9 cellular contexts compared by ENCODE assay signal in the genomic region with DNA sequence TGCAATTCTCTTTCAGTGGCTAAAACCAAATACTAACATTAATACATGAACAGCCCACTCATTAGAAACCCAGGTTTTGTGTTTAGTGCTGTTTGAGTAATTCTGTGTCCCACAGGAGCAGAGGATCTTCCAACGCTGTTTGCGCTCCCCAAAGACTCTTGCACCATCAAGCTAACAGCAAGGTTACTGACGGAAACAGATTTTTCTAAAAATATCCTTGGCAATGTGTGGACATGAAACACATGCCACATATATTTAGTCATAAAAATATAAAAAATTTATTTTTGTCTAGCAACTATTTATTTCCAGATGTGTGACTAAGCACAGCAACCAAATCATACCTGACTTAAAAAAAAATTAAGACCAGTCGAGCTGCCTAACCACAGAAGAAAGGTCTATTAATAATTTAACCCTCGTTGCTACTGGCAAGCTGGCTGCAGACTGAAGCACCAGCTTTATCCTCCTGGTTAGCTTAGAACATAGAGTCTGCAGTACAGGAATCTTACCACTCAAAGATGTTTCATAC.
A peak's percentile ranks its signal among the peaks of the same experiment; 100 is the strongest.
DNase-seq lines count a peak whose midpoint lies in the region; ATAC-seq and TF ChIP-seq lines count a peak whose summit lies in the region.
"Had no signal": no experiment of that assay in that cellular context is flagged by ENCODE, and none has a peak within 500 bp of the region (broad histone marks: within the 10 kb centered on the region; RNA-seq: fewer than 3 reads in every experiment).

No MANE protein-coding gene starts in this region.

- H3K27me3 ChIP-seq in right atrium auricular region (no peaks in the 10 kb centered on the region), uterus (no peaks in the 10 kb centered on the region), transverse colon (no peaks in the 10 kb centered on the region)

- TF ChIP-seq EP300 in transverse colon (IDR thresholded peaks at IDR 0.05; ENCODE audit: low read depth) = no peak

- H3K36me3 ChIP-seq in right atrium auricular region (no peaks in the 10 kb centered on the region), uterus (no peaks in the 10 kb centered on the region), transverse colon (no peaks in the 10 kb centered on the region)

- WGBS in transverse colon (ENCODE audit: low coverage in 1 of 2), 2 donors = 33 to 51% methylated on average over 5 of the region's 5 CpGs

- H3K9me3 ChIP-seq in right atrium auricular region = no peaks in the 10 kb centered on the region
- no peaks in the 10 kb centered on the region for H3K9me3 ChIP-seq in uterus
- H3K9me3 ChIP-seq in transverse colon = no peaks in the 10 kb centered on the region

- H3K4me3 ChIP-seq in right atrium auricular region = no peak overlapping the region
- H3K4me3 ChIP-seq in uterus = no peak overlapping the region
- H3K4me3 ChIP-seq in transverse colon = no peak overlapping the region

- peaks cover 40% of the 10 kb centered on the region for H3K4me1 Mint-ChIP-seq in chondrocyte (ENCODE audit: low read depth)
- H3K4me1 Mint-ChIP-seq: B cell had no signal

- TF ChIP-seq POLR2A in uterus (IDR thresholded peaks at IDR 0.05) (no peak), transverse colon (IDR thresholded peaks at IDR 0.05) (no peak)

- H3K4me3 Mint-ChIP-seq in chondrocyte (ENCODE audit: unreplicated experiment) = peak overlapping the region; percentile 1
- H3K4me3 Mint-ChIP-seq: B cell had no signal

- DNase-seq in Right ventricle myocardium inferior (ENCODE audit: missing footprints) = no peak
- no peak for DNase-seq in right atrium auricular region (ENCODE audit: low spot score)
- no peak for DNase-seq in chondrocyte (ENCODE audit: low spot score)
- peak; percentile 40 to 41 for DNase-seq in uterus
- DNase-seq in stimulated activated CD4-positive, alpha-beta T cell treated with anti-CD3 and anti-CD28 coated beads, Interleukin-2, amount 100 ng/mL, for 48 hours = no peak
- DNase-seq in DMS53 (lab: John Stamatoyannopoulos, UW) = no peak
- DNase-seq in transverse colon = no peak

- no peak for TF ChIP-seq CTCF in right atrium auricular region (IDR thresholded peaks at IDR 0.05)
- TF ChIP-seq CTCF in chondrocyte (IDR thresholded peaks at IDR 0.05) = no peak
- TF ChIP-seq CTCF in uterus (IDR thresholded peaks at IDR 0.05) = no peak
- no peak for TF ChIP-seq CTCF in transverse colon (IDR thresholded peaks at IDR 0.05)

- intact Hi-C loops in Right ventricle myocardium inferior (cut with DNase I) (loop anchor here (1.0 to 10.0 kb wide), 5 partner anchors 132 to 989 kb away; no protein-coding TSS in a partner anchor), uterus (cut with DNase I; ENCODE audit: low total_unique reads) (loop anchor here (10.0 kb wide), 1 partner anchor 602 kb away; no protein-coding TSS in a partner anchor), transverse colon (cut with DNase I; ENCODE audit: low total_unique reads) (loop anchor here (5.0 to 10.0 kb wide), 2 partner anchors 382 to 594 kb away; no protein-coding TSS in a partner anchor)

- H3K27ac ChIP-seq in right atrium auricular region = no peak overlapping the region
- H3K27ac ChIP-seq in uterus = peak overlapping the region; percentile 46 to 47
- no peak overlapping the region for H3K27ac ChIP-seq in transverse colon

- H3K27me3 Mint-ChIP-seq in chondrocyte (ENCODE audit: low read depth) = no peaks in the 10 kb centered on the region

- peaks cover 14% of the 10 kb centered on the region for H3K9me3 Mint-ChIP-seq in chondrocyte (ENCODE audit: low read depth)

- H3K4me1 ChIP-seq in right atrium auricular region = peaks cover 0 to 15% of the 10 kb centered on the region in 2 donors
- H3K4me1 ChIP-seq in uterus = no peaks in the 10 kb centered on the region
- no peaks in the 10 kb centered on the region for H3K4me1 ChIP-seq in transverse colon

- no peaks in the 10 kb centered on the region for H3K36me3 Mint-ChIP-seq in chondrocyte (ENCODE audit: low read depth)

- H3K27ac Mint-ChIP-seq in chondrocyte (ENCODE audit: unreplicated experiment) = peak overlapping the region; percentile 80
- H3K27ac Mint-ChIP-seq: B cell had no signal

- ATAC-seq in Right ventricle myocardium inferior = peak; percentile 47
- peak; percentile 72 for ATAC-seq in HG03135 (IDR thresholded peaks at IDR 0.05; ENCODE audit: unreplicated experiment)

- in situ Hi-C loops in transverse colon (cut with MboI; ENCODE audit: low pct_ligation_motif_present in 1 of 4, low pct_unique_long_range_greater_than_20kb in 1 of 4, low sequenced_read_pairs in 3 of 4) = loop anchor here in 3 of 4 donors (10.0 to 25.0 kb wide), 4 partner anchors 359 to 992 kb away; no protein-coding TSS in a partner anchor

Comparison
In these comparisons a context has a peak if more than half of its experiments do, and no peak if none do; other contexts are left out.
1. DNase-seq: peak in uterus (2 of 2); none in Right ventricle myocardium inferior (single experiment), right atrium auricular region (single experiment), chondrocyte (single experiment), stimulated activated CD4-positive, alpha-beta T cell treated with anti-CD3 and anti-CD28 coated beads, Interleukin-2, amount 100 ng/mL, for 48 hours (0 of 2), DMS53 (single experiment) and transverse colon (single experiment).
2. H3K27ac ChIP-seq: peak in uterus (2 of 2); none in right atrium auricular region (0 of 2) and transverse colon (0 of 4).